Comparison of ENCODE assay signal across 21 cellular contexts in genomic region chr16:67407788-67408452, GRCh38. TPM values are rescaled to one million over a fixed set of nuclear protein-coding genes. Genes with fewer than 3 reads are reported as not detected.
DNase-seq lines count a peak whose midpoint lies in the region; ATAC-seq and TF ChIP-seq lines count a peak whose summit lies in the region.
"Had no signal": no experiment of that assay in that cellular context is flagged by ENCODE, and none has a peak within 500 bp of the region (broad histone marks: within the 10 kb centered on the region; RNA-seq: fewer than 3 reads in every experiment).

No MANE protein-coding gene starts in this region.

- H3K9me3 Mint-ChIP-seq in chondrocyte (ENCODE audit: low read depth) = no peaks in the 10 kb centered on the region
- H3K9me3 Mint-ChIP-seq: activated CD4-positive, alpha-beta memory T cell treated with anti-CD3 and anti-CD28 coated beads, Interleukin-2, amount 10 ng/mL, durations not matched to agents 7 days and 5 days; activated naive CD4-positive, alpha-beta T cell treated with anti-CD3 and anti-CD28 coated beads, Interleukin-2, amount 10 ng/mL, durations not matched to agents 7 days and 5 days had no signal

- no peaks in the 10 kb centered on the region for H3K79me2 ChIP-seq in HCT116 (ENCODE audit: insufficient read depth, low read length)

- no peaks in the 10 kb centered on the region for H3K27me3 Mint-ChIP-seq in chondrocyte (ENCODE audit: low read depth)

- peaks cover 16% of the 10 kb centered on the region for H3K4me1 Mint-ChIP-seq in chondrocyte (ENCODE audit: low read depth)
- H3K4me1 Mint-ChIP-seq: activated CD4-positive, alpha-beta memory T cell treated with anti-CD3 and anti-CD28 coated beads, Interleukin-2, amount 10 ng/mL, durations not matched to agents 7 days and 5 days; activated naive CD4-positive, alpha-beta T cell treated with anti-CD3 and anti-CD28 coated beads, Interleukin-2, amount 10 ng/mL, durations not matched to agents 7 days and 5 days had no signal

- H3K27me3 ChIP-seq in AG04450 (ENCODE audit: control insufficient read depth, insufficient read depth, low read length) (no peaks in the 10 kb centered on the region), HCT116 (ENCODE audit: insufficient read depth, low read length) (no peaks in the 10 kb centered on the region), mucosa of stomach (ENCODE audit: control insufficient read depth, insufficient read depth, low read length) (no peaks in the 10 kb centered on the region)
- H3K27me3 ChIP-seq: upper lobe of left lung had no signal

- H3K9me3 ChIP-seq in AG04450 (ENCODE audit: control insufficient read depth, insufficient read depth, low read length) (no peaks in the 10 kb centered on the region; the same call in 1 of the 2 replicates), HCT116 (ENCODE audit: control insufficient read depth in 1 of 2, insufficient read depth in 1 of 2, low read depth in 1 of 2, low read length in 2 of 2) (no peaks in the 10 kb centered on the region), mucosa of stomach (ENCODE audit: control insufficient read depth, low read length) (no peaks in the 10 kb centered on the region)
- H3K9me3 ChIP-seq: upper lobe of left lung had no signal

- no TSS peak for BruUV-seq in HCT116 (replicated peaks; lab: Mats Ljungman, UMichigan)

- no peak for TF ChIP-seq RAD21 in HCT116 (IDR thresholded peaks at IDR 0.05; ENCODE audit: low read depth)

- H3K27ac ChIP-seq in AG04450 (ENCODE audit: low read depth, low read length) (no peak overlapping the region), HCT116 (ENCODE audit: low read depth, low read length) (no peak overlapping the region)
- H3K27ac ChIP-seq: VCaP had no signal

- DNase-seq in AG04450 (ENCODE audit: low read depth, low spot score) = no peak
- DNase-seq in HCT116 (ENCODE audit: low read depth, low spot score) = no peak
- no peak for DNase-seq in cardiac fibroblast (ENCODE audit: low read depth in 2 of 2)
- DNase-seq in NCI-H1436 (lab: John Stamatoyannopoulos, UW) = no peak
- DNase-seq in chondrocyte (ENCODE audit: low spot score) = no peak
- DNase-seq in cerebellum (ENCODE audit: low spot score) = no peak
- DNase-seq: ACHN; activated CD4-positive, alpha-beta memory T cell treated with anti-CD3 and anti-CD28 coated beads, Interleukin-2, amount 10 ng/mL, durations not matched to agents 7 days and 5 days; activated naive CD4-positive, alpha-beta T cell treated with anti-CD3 and anti-CD28 coated beads, Interleukin-2, amount 10 ng/mL, durations not matched to agents 7 days and 5 days; activated T-cell treated with anti-CD3 and anti-CD28 coated beads, Interleukin-2, amount 50 U/mL, for 1 hour; NCI-H187; NCI-H446 treated with DMSO at 0.1 percent for 48 hours; stimulated activated naive CD8-positive, alpha-beta T cell treated with anti-CD3 and anti-CD28 coated beads, Interleukin-15, Interleukin-2, amounts not matched to agents 100 U/mL and 50 U/mL, for 24 hours; T-helper 1 cell had no signal

- H4K20me1 ChIP-seq in HCT116 (ENCODE audit: insufficient read depth) = no peaks in the 10 kb centered on the region

- H3K36me3 Mint-ChIP-seq in chondrocyte (ENCODE audit: low read depth) = peaks cover 4% of the 10 kb centered on the region
- H3K36me3 Mint-ChIP-seq: activated naive CD4-positive, alpha-beta T cell treated with anti-CD3 and anti-CD28 coated beads, Interleukin-2, amount 10 ng/mL, durations not matched to agents 7 days and 5 days had no signal

- intact Hi-C loops in HCT116 (cut with micrococcal nuclease) = no loop called here

- ATAC-seq in HCT116 (no peak), HG02588 (IDR thresholded peaks at IDR 0.05; ENCODE audit: unreplicated experiment) (no peak)
- ATAC-seq: left lobe of liver; stimulated activated naive CD8-positive, alpha-beta T cell treated with anti-CD3 and anti-CD28 coated beads, Interleukin-15, Interleukin-2, amounts not matched to agents 100 U/mL and 50 U/mL, for 24 hours had no signal

- TF ChIP-seq CTCF in AG04450 (IDR thresholded peaks at IDR 0.05; ENCODE audit: low read depth, low read length) (peak; percentile 14; the same call in 1 of the 2 replicates), HCT116 (IDR thresholded peaks at IDR 0.05 in 2 of 3, conservative IDR thresholded peaks at IDR 0.05 in 1 of 3; ENCODE audit: borderline replicate concordance in 1 of 3, insufficient read depth in 1 of 3, low read depth in 2 of 3, low read length in 2 of 3) (peak in 2 of 3 experiments; percentile 15 to 34; a peak in 2 of 6 replicates), cardiac fibroblast (IDR thresholded peaks at IDR 0.05; ENCODE audit: low read depth, low read length) (peak; percentile 23), chondrocyte (IDR thresholded peaks at IDR 0.05) (no peak)

- H3K27ac Mint-ChIP-seq in chondrocyte (ENCODE audit: unreplicated experiment) = no peak overlapping the region
- H3K27ac Mint-ChIP-seq: activated CD4-positive, alpha-beta memory T cell treated with anti-CD3 and anti-CD28 coated beads, Interleukin-2, amount 10 ng/mL, durations not matched to agents 7 days and 5 days; activated naive CD4-positive, alpha-beta T cell treated with anti-CD3 and anti-CD28 coated beads, Interleukin-2, amount 10 ng/mL, durations not matched to agents 7 days and 5 days had no signal

- POLR2A ChIA-PET in AG04450 (lab: Yijun Ruan, JAX) (interaction anchor here (0.6 kb wide), 1 partner anchor 141 kb away, joined by 4 read pairs; no protein-coding TSS in a partner anchor), HCT116 (lab: Charles Lee) (no interaction called here)

- H3K36me3 ChIP-seq in HCT116 (ENCODE audit: control insufficient read depth in 1 of 2, insufficient read depth in 2 of 2, low read length in 2 of 2) = no peaks in the 10 kb centered on the region
- H3K36me3 ChIP-seq in mucosa of stomach (ENCODE audit: control insufficient read depth, insufficient read depth, low read length) = no peaks in the 10 kb centered on the region
- H3K36me3 ChIP-seq: upper lobe of left lung had no signal

- H3K4me3 ChIP-seq in AG04450 (ENCODE audit: low read depth, low read length) = no peak overlapping the region
- H3K4me3 ChIP-seq in HCT116 (replicated peaks in 1 of 2; ENCODE audit: low read depth in 1 of 2, low read length in 2 of 2) = no peak overlapping the region
- no peak overlapping the region for H3K4me3 ChIP-seq in cardiac fibroblast (replicated peaks in 1 of 2; ENCODE audit: low read depth in 2 of 2, low read length in 2 of 2)
- H3K4me3 ChIP-seq in mucosa of stomach (ENCODE audit: low read length) = no peak overlapping the region
- H3K4me3 ChIP-seq: coronary artery, upper lobe of left lung had no signal

- H3K4me1 ChIP-seq in HCT116 (ENCODE audit: control insufficient read depth in 1 of 2, insufficient read depth in 2 of 2, low read length in 2 of 2) = peaks cover 23 to 38% of the 10 kb centered on the region in 2 experiments
- peaks cover 28% of the 10 kb centered on the region for H3K4me1 ChIP-seq in mucosa of stomach (ENCODE audit: control insufficient read depth, insufficient read depth, low read length)

- H3K9ac ChIP-seq in HCT116 (ENCODE audit: low read length) (no peak overlapping the region), mucosa of stomach (ENCODE audit: low read length) (peak overlapping the region; percentile 7)

- H2AFZ ChIP-seq in HCT116 (ENCODE audit: low read depth, low read length, poor library complexity, severe bottlenecking) = no peak overlapping the region

- no peaks in the 10 kb centered on the region for H3K9me2 ChIP-seq in HCT116 (ENCODE audit: insufficient read depth)

- H3K4me3 Mint-ChIP-seq in chondrocyte (ENCODE audit: unreplicated experiment) = no peak overlapping the region
- H3K4me3 Mint-ChIP-seq: activated CD4-positive, alpha-beta memory T cell treated with anti-CD3 and anti-CD28 coated beads, Interleukin-2, amount 10 ng/mL, durations not matched to agents 7 days and 5 days; activated naive CD4-positive, alpha-beta T cell treated with anti-CD3 and anti-CD28 coated beads, Interleukin-2, amount 10 ng/mL, durations not matched to agents 7 days and 5 days had no signal

- no peak overlapping the region for H3K4me2 ChIP-seq in HCT116 (ENCODE audit: low read length)

- RAD21 ChIA-PET in HCT116 (lab: Charles Lee; ENCODE audit: low non-redundant PET in 1 of 2, low total read pairs in 2 of 2, uncharacterized antibody in 2 of 2, unreplicated experiment in 2 of 2) = no interaction called here

- CTCF ChIA-PET in AG04450 (lab: Charles Lee) = interaction anchor here (0.6 to 1.7 kb wide), 4 partner anchors 8 to 148 kb away, joined by 3 to 7 read pairs (median 5); partner anchors contain the start of gene TPPP3
- CTCF ChIA-PET in HCT116 (lab: Charles Lee) = interaction anchor here (0.7 to 1.2 kb wide), 4 partner anchors 9 to 209 kb away, joined by 3 to 5 read pairs (median 4); partner anchors contain the start of gene ELMO3

- no peak for TF ChIP-seq POLR2A in HCT116 (IDR thresholded peaks at IDR 0.05; ENCODE audit: borderline replicate concordance, extremely low read depth, insufficient read depth, insufficient read length)

TF ChIP-seq in HCT116, 20 proteins besides CTCF, POLR2A, EP300 and RAD21 (continues in another document):
- TF ChIP-seq FOSL1 (IDR thresholded peaks at IDR 0.05; ENCODE audit: low read depth) (no peak), YY1 (IDR thresholded peaks at IDR 0.05; ENCODE audit: extremely low read depth, insufficient replicate concordance, low read depth, low read length) (no peak), CEBPB (IDR thresholded peaks at IDR 0.05; ENCODE audit: low read depth) (no peak)

RNA-seq across cellular contexts. Expression of gene ZDHHC1, which starts 8.4 kb away (rescaled TPM):
- 1.9 and 2.7 TPM in 2 replicates for polyA plus RNA-seq in AG04450 (2011; rRNA removed)
- polyA minus RNA-seq in AG04450 (2011; rRNA and poly(A)+ RNA removed) = 2.6 and 4.6 TPM in 2 replicates
- total RNA-seq in HCT116 (2021; ENCODE audit: unreplicated experiment) (9.1 TPM), chondrocyte (11.8 to 15.0 TPM (median 12.2 TPM) in 3 replicates), cerebellum (6.8 TPM)
- polyA plus RNA-seq in HCT116 (2012) = 7.0 and 8.8 TPM in 2 replicates

RNA-seq across cellular contexts. Expression of gene TPPP3, which starts 14.6 kb away (rescaled TPM):
- polyA plus RNA-seq in AG04450 (2011; rRNA removed) = 1.5 TPM in 2 replicates
- 0.70 TPM in 1 of 2 replicates, not detected in the other for polyA minus RNA-seq in AG04450 (2011; rRNA and poly(A)+ RNA removed)
- 1.2 TPM for total RNA-seq in HCT116 (2021; ENCODE audit: unreplicated experiment)
- polyA plus RNA-seq in HCT116 (2012) = 1.5 and 1.6 TPM in 2 replicates
- 2.7 to 3.6 TPM (median 3.3 TPM) in 3 replicates for total RNA-seq in chondrocyte
- total RNA-seq in cerebellum = 7.3 TPM
- total RNA-seq: activated CD4-positive, alpha-beta memory T cell treated with anti-CD3 and anti-CD28 coated beads, Interleukin-2, amount 10 ng/mL, durations not matched to agents 7 days and 5 days had no signal

RNA-seq across cellular contexts. Expression of gene HSD11B2, which starts 23.0 kb away (rescaled TPM):
- 0.07 TPM in 1 of 2 replicates, not detected in the other for polyA plus RNA-seq in AG04450 (2011; rRNA removed)
- polyA minus RNA-seq in AG04450 (2011; rRNA and poly(A)+ RNA removed) = not detected in 2 replicates
- 9.7 TPM for total RNA-seq in HCT116 (2021; ENCODE audit: unreplicated experiment)
- polyA plus RNA-seq in HCT116 (2012) = 11.2 and 11.9 TPM in 2 replicates
- total RNA-seq in chondrocyte = 0.20 to 0.77 TPM in 2 of 3 replicates, not detected in the other
- total RNA-seq in cerebellum = 11.4 TPM
- total RNA-seq: activated CD4-positive, alpha-beta memory T cell treated with anti-CD3 and anti-CD28 coated beads, Interleukin-2, amount 10 ng/mL, durations not matched to agents 7 days and 5 days; mononuclear cell had no signal
